In genomic region chr1:35324486-35324885, GRCh38 we compare ENCODE assay signal across 1 cellular context.
TF ChIP-seq lines count a peak whose summit lies in the region.

No MANE protein-coding gene starts in this region.

TF ChIP-seq in K562, 482 proteins besides CTCF, POLR2A, EP300 and RAD21:
- TF ChIP-seq KDM1A (IDR thresholded peaks at IDR 0.05), result no peak
- TF ChIP-seq DNMT1 (IDR thresholded peaks at IDR 0.05), result no peak
- TF ChIP-seq RFX5 (IDR thresholded peaks at IDR 0.05; ENCODE audit: low read depth, low read length), result no peak
- no peak for TF ChIP-seq NBN (IDR thresholded peaks at IDR 0.05; ENCODE audit: low read depth)
- TF ChIP-seq FOXJ3 (CRISPR knock-in tag; IDR thresholded peaks at IDR 0.05), result no peak
- TF ChIP-seq ATF7 (IDR thresholded peaks at IDR 0.05), result no peak
- no peak for TF ChIP-seq MEIS2 (IDR thresholded peaks at IDR 0.05; ENCODE audit: partially characterized antibody)
- no peak for TF ChIP-seq ZNF766 (CRISPR knock-in tag; conservative IDR thresholded peaks at IDR 0.05)
- no peak for TF ChIP-seq RBM22 (IDR thresholded peaks at IDR 0.05; ENCODE audit: low read depth, low read length, poor library complexity, severe bottlenecking)
- TF ChIP-seq E2F3 (CRISPR knock-in tag; IDR thresholded peaks at IDR 0.05), result no peak
